Comparison of ENCODE assay signal across 31 cellular contexts in genomic region chr14:99352688-99353280, GRCh38.
"Had no signal": no experiment of that assay in that cellular context is flagged by ENCODE, and none has a peak within 500 bp of the region (broad histone marks: within the 10 kb centered on the region; RNA-seq: fewer than 3 reads in every experiment).

No MANE protein-coding gene starts in this region.

- H3K36me3 Mint-ChIP-seq: naive thymus-derived CD4-positive, alpha-beta T cell had no signal

- H3K4me3 ChIP-seq: coronary artery, esophagus squamous epithelium, heart right ventricle, left lung, prostate gland, right atrium auricular region, smooth muscle cell, stomach, testis, tibial artery, vagina had no signal

- H3K4me1 ChIP-seq: esophagus squamous epithelium, heart right ventricle, left lung, parathyroid adenoma, prostate gland, right atrium auricular region, stomach, testis, tibial artery, vagina had no signal

- H3K9ac ChIP-seq: parathyroid adenoma had no signal

- H3K4me1 Mint-ChIP-seq: naive thymus-derived CD4-positive, alpha-beta T cell had no signal

- H3K27me3 ChIP-seq: neutrophil, right atrium auricular region, testis, vagina had no signal

- H3K4me2 ChIP-seq: smooth muscle cell had no signal

- ATAC-seq: heart right ventricle; left cardiac atrium; left lung; naive thymus-derived CD4-positive, alpha-beta T cell; sciatic nerve had no signal

- DNase-seq: dermis blood vessel endothelial cell; effector memory CD4-positive, alpha-beta T cell; esophagus squamous epithelium; foreskin melanocyte; glutamatergic neuron; heart right ventricle; hippocampal formation; left cardiac atrium; left lung; mesenchymal stem cell; midbrain; naive thymus-derived CD4-positive, alpha-beta T cell; stimulated activated CD4-positive, alpha-beta T cell treated with anti-CD3 and anti-CD28 coated beads, Interleukin-12 subunit alpha, Interleukin-12 subunit beta, amount 100 ng/mL, for 4 hours; stimulated activated CD4-positive, alpha-beta T cell treated with anti-CD3 and anti-CD28 coated beads, Interleukin-1b, Interleukin-23, amount 100 ng/mL, for 48 hours; stimulated activated CD4-positive, alpha-beta T cell treated with anti-CD3 and anti-CD28 coated beads, Interleukin-4, amount 100 ng/mL, for 1 hour; stimulated activated CD8-positive, alpha-beta memory T cell treated with anti-CD3 and anti-CD28 coated beads, Interleukin-4, amount 100 ng/mL, for 48 hours; stimulated activated naive CD4-positive, alpha-beta T cell treated with Interleukin-2 at 50 U/mL for 16 hours; stomach; testis; tibial artery had no signal

- FAIRE-seq: endothelial cell of umbilical vein, islet of Langerhans had no signal

- H3K27ac ChIP-seq: coronary artery, esophagus squamous epithelium, heart right ventricle, left lung, neutrophil, parathyroid adenoma, prostate gland, right atrium auricular region, stomach, testis, tibial artery, vagina had no signal

- H3K4me3 Mint-ChIP-seq: naive thymus-derived CD4-positive, alpha-beta T cell; nephron had no signal

- H2AFZ ChIP-seq: parathyroid adenoma had no signal

- H3K79me2 ChIP-seq: parathyroid adenoma had no signal

- H3K36me3 ChIP-seq: esophagus squamous epithelium, heart right ventricle, left lung, neutrophil, prostate gland, right atrium auricular region, stomach, tibial artery, vagina had no signal

- H3K27ac Mint-ChIP-seq: naive thymus-derived CD4-positive, alpha-beta T cell; nephron had no signal

- H3K9me3 Mint-ChIP-seq: nephron had no signal

- H3K9me3 ChIP-seq: esophagus squamous epithelium, heart right ventricle, left lung, neutrophil, prostate gland, right atrium auricular region, testis, vagina had no signal
